ENCODE assay signal across 11 cellular contexts in genomic region chr10:32253300-32253699, GRCh38.
DNase-seq lines count a peak whose midpoint lies in the region; ATAC-seq, FAIRE-seq and TF ChIP-seq lines count a peak whose summit lies in the region.
"Had no signal": no experiment of that assay in that cellular context is flagged by ENCODE, and none has a peak within 500 bp of the region (broad histone marks: within the 10 kb centered on the region; RNA-seq: fewer than 3 reads in every experiment).

No MANE protein-coding gene starts in this region.

- ATAC-seq in HG03025 (IDR thresholded peaks at IDR 0.05; ENCODE audit: low FRiP score, unreplicated experiment) (no peak), HG02588 (IDR thresholded peaks at IDR 0.05; ENCODE audit: unreplicated experiment) (no peak)

- H3K4me3 ChIP-seq in bronchial epithelial cell (ENCODE audit: low read depth, low read length): no peak overlapping the region

- no peak for TF ChIP-seq CTCF in bronchial epithelial cell (IDR thresholded peaks at IDR 0.05; ENCODE audit: insufficient read depth, low read length, severe bottlenecking)

- peaks cover 20% of the 10 kb centered on the region for H3K4me1 Mint-ChIP-seq in activated naive CD4-positive, alpha-beta T cell treated with anti-CD3 and anti-CD28 coated beads for 36 hours (ENCODE audit: low read depth)

- intact Hi-C loops in activated naive CD4-positive, alpha-beta T cell treated with anti-CD3 and anti-CD28 coated beads for 36 hours (cut with micrococcal nuclease): no loop called here

- H3K4me3 Mint-ChIP-seq in activated naive CD4-positive, alpha-beta T cell treated with anti-CD3 and anti-CD28 coated beads for 36 hours: no peak overlapping the region

- H3K27me3 Mint-ChIP-seq in activated naive CD4-positive, alpha-beta T cell treated with anti-CD3 and anti-CD28 coated beads for 36 hours (ENCODE audit: low read depth): no peaks in the 10 kb centered on the region

- peak; percentile 17 for DNase-seq in activated naive CD4-positive, alpha-beta T cell treated with anti-CD3 and anti-CD28 coated beads for 36 hours
- DNase-seq in activated naive CD4-positive, alpha-beta T cell treated with Interleukin-2 at 50 U/mL for 16 hours: no peak
- peak; percentile 16 for DNase-seq in M059J (ENCODE audit: low read depth)
- DNase-seq in bronchial epithelial cell (ENCODE audit: low read depth): peak; percentile 88
- peak; percentile 37 for DNase-seq in stimulated activated CD8-positive, alpha-beta memory T cell treated with anti-CD3 and anti-CD28 coated beads, Interleukin-4, amount 100 ng/mL, for 48 hours
- no peak for DNase-seq in hepatic stellate cell (ENCODE audit: low spot score)
- DNase-seq: amniotic stem cell; effector CD8-positive, alpha-beta T cell; NCI-H2081 had no signal

- H3K9me3 Mint-ChIP-seq in activated naive CD4-positive, alpha-beta T cell treated with anti-CD3 and anti-CD28 coated beads for 36 hours: no peaks in the 10 kb centered on the region

- H3K36me3 ChIP-seq in bronchial epithelial cell (ENCODE audit: control insufficient read depth, insufficient read depth, low read length): no peaks in the 10 kb centered on the region

- no peak overlapping the region for H3K27ac Mint-ChIP-seq in activated naive CD4-positive, alpha-beta T cell treated with anti-CD3 and anti-CD28 coated beads for 36 hours

- no peaks in the 10 kb centered on the region for H3K27me3 ChIP-seq in bronchial epithelial cell (ENCODE audit: control insufficient read depth, insufficient read depth, low read length)

- no peaks in the 10 kb centered on the region for H3K36me3 Mint-ChIP-seq in activated naive CD4-positive, alpha-beta T cell treated with anti-CD3 and anti-CD28 coated beads for 36 hours (ENCODE audit: low read depth)

- CTCF ChIA-PET in activated naive CD4-positive, alpha-beta T cell treated with anti-CD3 and anti-CD28 coated beads for 36 hours (lab: Charles Lee): interaction anchor here (1.0 to 1.2 kb wide), 2 partner anchors 92 to 103 kb away, joined by 4 to 7 read pairs; no protein-coding TSS in a partner anchor

- FAIRE-seq in bronchial epithelial cell (lab: Jason Lieb, UNC): peak; percentile 68

Comparison
In these comparisons a context has a peak if more than half of its experiments do, and no peak if none do; other contexts are left out.
1. DNase-seq: peak in activated naive CD4-positive, alpha-beta T cell treated with anti-CD3 and anti-CD28 coated beads for 36 hours (single experiment), M059J (single experiment), bronchial epithelial cell (single experiment) and stimulated activated CD8-positive, alpha-beta memory T cell treated with anti-CD3 and anti-CD28 coated beads, Interleukin-4, amount 100 ng/mL, for 48 hours (single experiment); none in activated naive CD4-positive, alpha-beta T cell treated with Interleukin-2 at 50 U/mL for 16 hours (single experiment) and hepatic stellate cell (single experiment).